8 cellular contexts compared by ENCODE assay signal in genomic region chr5:65721775-65722574, GRCh38.
DNase-seq lines count a peak whose midpoint lies in the region; ATAC-seq, FAIRE-seq and TF ChIP-seq lines count a peak whose summit lies in the region.

Gene NLN (plus strand): TSS chr5:65722205. CDS start chr5:65722374, 169 bp downstream.
Gene SGTB (minus strand): TSS chr5:65722109. CDS start chr5:65720807, 1,302 bp downstream.

- H3K27ac ChIP-seq in 22Rv1, result peak within 1 kb of the TSS; percentile 79

- DNase-seq in GM18507 (ENCODE audit: extremely low spot score, insufficient read length, low read depth), result peak; percentile 92
- peak; percentile 59 for DNase-seq in NCI-H2171 (lab: John Stamatoyannopoulos, UW)
- DNase-seq in activated CD4-positive, CD25-positive, alpha-beta regulatory T cell (lab: John Stamatoyannopoulos, UW), result peak; percentile 76 to 80 (median 77)
- peak; percentile 76 for DNase-seq in central memory CD4-positive, alpha-beta T cell
- peak; percentile 96 for DNase-seq in islet precursor cell
- DNase-seq in stimulated activated CD4-positive, alpha-beta T cell treated with anti-CD3 and anti-CD28 coated beads, Interleukin-12 subunit alpha, Interleukin-12 subunit beta, amount 100 ng/mL, for 48 hours (ENCODE audit: low read depth in 2 of 3, low spot score in 1 of 3), result peak; percentile 59 to 77 (median 76)

- TF ChIP-seq CTCF in 22Rv1 (IDR thresholded peaks at IDR 0.05), result no peak

- peak; percentile 85 for ATAC-seq in HG02973 (IDR thresholded peaks at IDR 0.05; ENCODE audit: unreplicated experiment)

- no peak for FAIRE-seq in GM18507 (lab: Jason Lieb, UNC)

Comparison
In these comparisons a context has a peak if more than half of its experiments do, and no peak if none do; other contexts are left out.
1. Peak in every context shown above with its lines: DNase-seq, ATAC-seq and H3K27ac ChIP-seq.